Comparison of ENCODE assay signal across 8 cellular contexts in the genomic region with DNA sequence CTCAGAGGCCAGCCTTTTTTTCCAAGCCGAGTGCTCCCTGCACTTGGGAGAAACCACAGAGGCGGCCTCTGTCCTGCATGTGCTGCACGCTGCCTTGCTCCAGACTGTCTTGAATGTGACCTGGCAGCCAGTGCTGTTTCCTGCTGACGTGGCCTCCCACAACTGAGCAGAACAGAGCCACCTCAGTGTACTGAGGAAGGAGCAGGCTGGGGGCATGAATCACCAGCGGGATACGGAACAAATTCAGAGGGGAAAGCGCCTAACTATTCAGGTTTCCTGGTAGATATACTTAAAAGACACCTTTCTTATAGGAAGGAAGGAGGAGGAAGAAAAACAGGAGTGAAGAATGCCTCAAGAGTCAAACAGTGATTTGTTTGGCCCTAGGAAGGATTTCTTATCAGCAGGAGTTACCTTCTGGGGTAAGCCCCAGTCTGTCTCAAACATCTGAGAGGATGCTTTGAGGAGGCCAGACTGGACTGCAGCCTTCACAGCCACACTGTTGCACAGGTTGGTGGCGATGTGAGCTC.
A peak's percentile ranks its signal among the peaks of the same experiment; 100 is the strongest.
DNase-seq lines count a peak whose midpoint lies in the region; ATAC-seq, FAIRE-seq and TF ChIP-seq lines count a peak whose summit lies in the region.

No MANE protein-coding gene starts in this region.

- peak; percentile 98 for ATAC-seq in activated naive CD8-positive, alpha-beta T cell treated with anti-CD3 and anti-CD28 coated beads, Interleukin-2, amount 10 ng/mL, durations not matched to agents 7 days and 5 days (ENCODE audit: low read depth)
- peak; percentile 96 to 100 (median 98) for ATAC-seq in heart left ventricle

- intact Hi-C loops in heart left ventricle (cut with DNase I), result loop anchor here in 2 of 10 donors (10.0 kb wide), 2 partner anchors 51 to 109 kb away; no protein-coding TSS in a partner anchor

- WGBS in heart left ventricle, 4 donors, result 13 to 21% (median 18%) methylated on average over 8 of the region's 8 CpGs

- H3K4me1 Mint-ChIP-seq in activated naive CD8-positive, alpha-beta T cell treated with anti-CD3 and anti-CD28 coated beads, Interleukin-2, amount 10 ng/mL, durations not matched to agents 7 days and 5 days, result peaks cover 29% of the 10 kb centered on the region
- peaks cover 66% of the 10 kb centered on the region for H3K4me1 Mint-ChIP-seq in progenitor cell of endocrine pancreas (ENCODE audit: low read depth)

- peak overlapping the region; percentile 72 for H3K4me3 Mint-ChIP-seq in activated naive CD8-positive, alpha-beta T cell treated with anti-CD3 and anti-CD28 coated beads, Interleukin-2, amount 10 ng/mL, durations not matched to agents 7 days and 5 days
- no peak overlapping the region for H3K4me3 Mint-ChIP-seq in progenitor cell of endocrine pancreas (ENCODE audit: low read depth)

- DNase-seq in AG20443 (ENCODE audit: low spot score) (peak; percentile 91), H54 (ENCODE audit: insufficient read length, low spot score) (peak; percentile 65), Peyer's patch (peak; percentile 37 to 93 (median 75)), heart left ventricle (peak; percentile 89 to 96 (median 91)), progenitor cell of endocrine pancreas (ENCODE audit: low spot score, unreplicated experiment) (no peak), SIG-M5 (lab: John Stamatoyannopoulos, UW) (no peak), NCI-H345 treated with DMSO at 0.1 percent for 48 hours (lab: John Stamatoyannopoulos, UW; ENCODE audit: unreplicated experiment) (no peak)
- peak; percentile 48 for DNase-seq in activated naive CD8-positive, alpha-beta T cell treated with anti-CD3 and anti-CD28 coated beads, Interleukin-2, amount 10 ng/mL, durations not matched to agents 7 days and 5 days

- peaks cover 2% of the 10 kb centered on the region for H3K9me3 Mint-ChIP-seq in activated naive CD8-positive, alpha-beta T cell treated with anti-CD3 and anti-CD28 coated beads, Interleukin-2, amount 10 ng/mL, durations not matched to agents 7 days and 5 days
- H3K9me3 Mint-ChIP-seq in progenitor cell of endocrine pancreas (ENCODE audit: low read depth), result no peaks in the 10 kb centered on the region

- H3K27ac ChIP-seq in Peyer's patch (peak overlapping the region; percentile 57 to 87 (median 72)), heart left ventricle (peak overlapping the region; percentile 69 to 90 (median 86))

- no peaks in the 10 kb centered on the region for H3K27me3 ChIP-seq in Peyer's patch
- no peaks in the 10 kb centered on the region for H3K27me3 ChIP-seq in heart left ventricle

- H3K36me3 Mint-ChIP-seq in activated naive CD8-positive, alpha-beta T cell treated with anti-CD3 and anti-CD28 coated beads, Interleukin-2, amount 10 ng/mL, durations not matched to agents 7 days and 5 days, result peaks cover 6% of the 10 kb centered on the region
- H3K36me3 Mint-ChIP-seq in progenitor cell of endocrine pancreas (ENCODE audit: insufficient read depth), result peaks cover 4% of the 10 kb centered on the region

- no peak overlapping the region for H3K27ac Mint-ChIP-seq in activated naive CD8-positive, alpha-beta T cell treated with anti-CD3 and anti-CD28 coated beads, Interleukin-2, amount 10 ng/mL, durations not matched to agents 7 days and 5 days
- peak overlapping the region; percentile 89 for H3K27ac Mint-ChIP-seq in progenitor cell of endocrine pancreas

- no peak overlapping the region for H3K4me3 ChIP-seq in Peyer's patch
- no peak overlapping the region for H3K4me3 ChIP-seq in heart left ventricle

- H3K4me1 ChIP-seq in Peyer's patch (peaks cover 0 to 27% (median 0%) of the 10 kb centered on the region in 4 donors), heart left ventricle (peaks cover 20 to 80% (median 58%) of the 10 kb centered on the region in 12 donors)

- POLR2A ChIA-PET in activated naive CD8-positive, alpha-beta T cell treated with anti-CD3 and anti-CD28 coated beads, Interleukin-2, amount 10 ng/mL, durations not matched to agents 7 days and 5 days (lab: Charles Lee), result no interaction called here

- no peaks in the 10 kb centered on the region for H3K9me3 ChIP-seq in Peyer's patch
- peaks cover 0 to 4% (median 0%) of the 10 kb centered on the region in 12 donors for H3K9me3 ChIP-seq in heart left ventricle

- TF ChIP-seq CTCF in Peyer's patch (IDR thresholded peaks at IDR 0.05), result no peak
- TF ChIP-seq CTCF in heart left ventricle (IDR thresholded peaks at IDR 0.05), result no peak
- no peak for TF ChIP-seq CTCF in progenitor cell of endocrine pancreas (IDR thresholded peaks at IDR 0.05; ENCODE audit: unreplicated experiment)

- no peaks in the 10 kb centered on the region for H3K27me3 Mint-ChIP-seq in activated naive CD8-positive, alpha-beta T cell treated with anti-CD3 and anti-CD28 coated beads, Interleukin-2, amount 10 ng/mL, durations not matched to agents 7 days and 5 days
- no peaks in the 10 kb centered on the region for H3K27me3 Mint-ChIP-seq in progenitor cell of endocrine pancreas

- peak; percentile 98 for FAIRE-seq in H54 (lab: Jason Lieb, UNC)

- no peaks in the 10 kb centered on the region for H3K36me3 ChIP-seq in Peyer's patch
- H3K36me3 ChIP-seq in heart left ventricle, result no peaks in the 10 kb centered on the region

- TF ChIP-seq POLR2A in H54 (IDR thresholded peaks at IDR 0.05; ENCODE audit: low read depth, low read length), result no peak
- peak in 1 of 2 donors; percentile 48 for TF ChIP-seq POLR2A in Peyer's patch (IDR thresholded peaks at IDR 0.05)
- TF ChIP-seq POLR2A in heart left ventricle (IDR thresholded peaks at IDR 0.05), result peak in 1 of 2 donors; percentile 55

Comparison
In these comparisons a context has a peak if more than half of its experiments do, and no peak if none do; other contexts are left out.
1. DNase-seq: peak in AG20443 (single experiment), H54 (single experiment), Peyer's patch (3 of 3), activated naive CD8-positive, alpha-beta T cell treated with anti-CD3 and anti-CD28 coated beads, Interleukin-2, amount 10 ng/mL, durations not matched to agents 7 days and 5 days (single experiment) and heart left ventricle (5 of 5); none in progenitor cell of endocrine pancreas (single experiment), SIG-M5 (single experiment) and NCI-H345 treated with DMSO at 0.1 percent for 48 hours (single experiment).